In genomic region chr19:44499962-44500949, GRCh38 we compare ENCODE assay signal across 8 cellular contexts. TPM values are rescaled to one million over a fixed set of nuclear protein-coding genes. Genes with fewer than 3 reads are reported as not detected.
A peak's percentile ranks its signal among the peaks of the same experiment; 100 is the strongest.
DNase-seq lines count a peak whose midpoint lies in the region; TF ChIP-seq lines count a peak whose summit lies in the region.

ZNF180 (minus strand) TSS chr19:44500522; CDS start chr19:44497334, 3,188 bp downstream.

- CTCF ChIA-PET in RWPE1 (lab: Yijun Ruan, JAX): interaction anchor here (0.5 to 0.7 kb wide), 2 partner anchors 11 to 349 kb away, joined by 3 to 6 read pairs; no protein-coding TSS in a partner anchor

- POLR2A ChIA-PET in RWPE1 (lab: Yijun Ruan, JAX; ENCODE audit: low non-redundant PET): interaction anchor here (0.6 to 0.9 kb wide), 2 partner anchors 240 to 288 kb away, joined by 3 read pairs; partner anchors contain the start of gene ZNF227

- peaks cover 79% of the 10 kb centered on the region for H3K9me3 Mint-ChIP-seq in nephron progenitor cell
- peaks cover 54% of the 10 kb centered on the region for H3K9me3 Mint-ChIP-seq in stimulated activated naive CD8-positive, alpha-beta T cell treated with anti-CD3 and anti-CD28 coated beads, Interleukin-15, Interleukin-2, amounts not matched to agents 100 ng/mL and 50 ng/mL, for 24 hours

- H3K27ac ChIP-seq in RWPE1: peak within 1 kb of the TSS; percentile 86

- H3K36me3 ChIP-seq in ES-I3 (ENCODE audit: insufficient read depth, low read length): peaks cover 4% of the 10 kb centered on the region; the same call in 1 of the 2 replicates

- peak within 1 kb of the TSS; percentile 69 for H3K27ac Mint-ChIP-seq in nephron progenitor cell
- peak within 1 kb of the TSS; percentile 90 for H3K27ac Mint-ChIP-seq in stimulated activated naive CD8-positive, alpha-beta T cell treated with anti-CD3 and anti-CD28 coated beads, Interleukin-15, Interleukin-2, amounts not matched to agents 100 ng/mL and 50 ng/mL, for 24 hours

- H3K4me1 ChIP-seq in ES-I3 (ENCODE audit: insufficient read depth, low read length): no peaks in the 10 kb centered on the region

- H3K4me1 Mint-ChIP-seq in nephron progenitor cell: peaks cover 11% of the 10 kb centered on the region
- H3K4me1 Mint-ChIP-seq in stimulated activated naive CD8-positive, alpha-beta T cell treated with anti-CD3 and anti-CD28 coated beads, Interleukin-15, Interleukin-2, amounts not matched to agents 100 ng/mL and 50 ng/mL, for 24 hours (ENCODE audit: low read depth): peaks cover 36% of the 10 kb centered on the region

- peaks cover 4% of the 10 kb centered on the region; the same call in 1 of the 2 replicates for H3K9me3 ChIP-seq in ES-I3 (ENCODE audit: control insufficient read depth, insufficient read depth, low read length)

- H3K4me3 ChIP-seq in fibroblast of the aortic adventitia (ENCODE audit: low read depth, low read length): peak within 1 kb of the TSS; percentile 97

- H3K4me3 Mint-ChIP-seq in nephron progenitor cell: peak within 1 kb of the TSS; percentile 95
- peak within 1 kb of the TSS; percentile 94 for H3K4me3 Mint-ChIP-seq in stimulated activated naive CD8-positive, alpha-beta T cell treated with anti-CD3 and anti-CD28 coated beads, Interleukin-15, Interleukin-2, amounts not matched to agents 100 ng/mL and 50 ng/mL, for 24 hours

- peaks cover 56% of the 10 kb centered on the region for H3K36me3 Mint-ChIP-seq in nephron progenitor cell (ENCODE audit: low read depth)
- peaks cover 62% of the 10 kb centered on the region for H3K36me3 Mint-ChIP-seq in stimulated activated naive CD8-positive, alpha-beta T cell treated with anti-CD3 and anti-CD28 coated beads, Interleukin-15, Interleukin-2, amounts not matched to agents 100 ng/mL and 50 ng/mL, for 24 hours (ENCODE audit: low read depth)

- H3K9ac ChIP-seq in ES-I3 (ENCODE audit: low read depth, low read length): peak within 1 kb of the TSS; percentile 89

- TF ChIP-seq CTCF in RWPE1 (conservative IDR thresholded peaks at IDR 0.05; ENCODE audit: low read depth) (peak; percentile 21; the same call in 1 of the 2 replicates), fibroblast of the aortic adventitia (IDR thresholded peaks at IDR 0.05; ENCODE audit: insufficient read depth, low read length) (peak; percentile 65), nephron progenitor cell (IDR thresholded peaks at IDR 0.05) (peak; percentile 60)

- DNase-seq in H4 (ENCODE audit: low spot score): peak; percentile 78
- DNase-seq in LoVo (ENCODE audit: low spot score): peak; percentile 96
- DNase-seq in RWPE1 (ENCODE audit: low spot score): peak; percentile 93
- DNase-seq in activated effector memory CD4-positive, alpha-beta T cell treated with Interleukin-2 at 50 U/mL for 16 hours: peak; percentile 91
- peak; percentile 92 for DNase-seq in fibroblast of the aortic adventitia (ENCODE audit: low read depth)
- DNase-seq in nephron progenitor cell: peak; percentile 98

- H3K27me3 Mint-ChIP-seq in nephron progenitor cell (ENCODE audit: low read depth, poor library complexity): peaks cover 28% of the 10 kb centered on the region
- peaks cover 22% of the 10 kb centered on the region for H3K27me3 Mint-ChIP-seq in stimulated activated naive CD8-positive, alpha-beta T cell treated with anti-CD3 and anti-CD28 coated beads, Interleukin-15, Interleukin-2, amounts not matched to agents 100 ng/mL and 50 ng/mL, for 24 hours

RNA-seq across cellular contexts. Expression of gene ZNF180, which starts in this region (rescaled TPM):
- 5.8 and 7.6 TPM in 2 replicates for total RNA-seq in H4 (2014; rRNA removed; shearing (Covaris generic))
- 8.6 and 34.6 TPM in 2 replicates for total RNA-seq in fibroblast of the aortic adventitia (ENCODE audit: low replicate concordance)

Comparison
In these comparisons a context has a peak if more than half of its experiments do, and no peak if none do; other contexts are left out.
1. Peak in every context shown above with its lines: DNase-seq, H3K4me3 ChIP-seq and H3K27ac ChIP-seq.